Comparison of ENCODE assay signal across 16 cellular contexts in the genomic region with DNA sequence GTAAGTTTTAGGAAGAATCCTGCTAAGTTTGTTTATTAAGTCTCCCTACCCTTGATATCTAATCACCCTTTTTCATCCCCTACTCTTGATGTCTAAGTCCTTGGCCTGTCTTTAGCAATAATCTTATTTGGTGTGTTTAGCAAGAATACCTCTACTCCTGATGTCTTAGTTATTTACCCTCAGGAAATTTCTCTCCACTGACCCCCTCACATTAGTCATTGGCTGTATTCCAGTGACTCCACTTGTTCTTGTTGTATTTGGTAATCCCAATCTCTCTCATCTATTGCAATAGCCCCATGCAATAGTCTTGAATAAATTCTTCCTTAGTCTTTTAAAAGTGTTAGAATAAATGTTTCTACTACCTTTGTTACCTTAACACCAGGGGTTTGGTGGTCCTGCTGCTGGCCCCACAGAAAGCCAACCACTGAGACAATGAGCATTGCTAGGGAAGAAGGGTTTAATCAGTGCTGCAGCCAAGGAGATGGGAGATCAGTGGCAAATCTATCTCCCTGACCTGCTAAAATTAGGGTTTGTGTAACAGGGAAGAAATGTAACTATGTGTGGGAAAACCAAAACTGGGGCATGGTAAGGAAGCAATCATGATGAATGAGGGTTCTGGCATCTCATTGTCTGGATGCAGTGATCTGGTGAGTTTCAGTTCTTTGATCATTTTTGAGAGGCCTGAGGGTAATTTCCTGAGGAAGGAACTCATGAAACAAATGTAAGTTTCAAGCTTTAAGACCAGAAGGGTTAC.
DNase-seq lines count a peak whose midpoint lies in the region; ATAC-seq and TF ChIP-seq lines count a peak whose summit lies in the region.
"Had no signal": no experiment of that assay in that cellular context is flagged by ENCODE, and none has a peak within 500 bp of the region (broad histone marks: within the 10 kb centered on the region; RNA-seq: fewer than 3 reads in every experiment).

No MANE protein-coding gene starts in this region.

- CTCF ChIA-PET in MCF 10A (lab: Yijun Ruan, JAX) = interaction anchor here (0.6 kb wide), 1 partner anchor 10 kb away, joined by 5 read pairs; no protein-coding TSS in a partner anchor
- CTCF ChIA-PET in WTC11 (lab: Charles Lee) = no interaction called here
- CTCF ChIA-PET in activated CD8-positive, alpha-beta T cell treated with anti-CD3 and anti-CD28 coated beads, Interleukin-2, amount 10 ng/mL, durations not matched to agents 7 days and 5 days (lab: Charles Lee) = no interaction called here
- CTCF ChIA-PET in OCI-LY7 (lab: Charles Lee; ENCODE audit: unreplicated experiment) = no interaction called here

- peaks cover 20% of the 10 kb centered on the region for H3K4me1 Mint-ChIP-seq in MCF 10A (ENCODE audit: insufficient read depth, unreplicated experiment)
- H3K4me1 Mint-ChIP-seq in WTC11 = peaks cover 14% of the 10 kb centered on the region
- H3K4me1 Mint-ChIP-seq in activated CD8-positive, alpha-beta T cell treated with anti-CD3 and anti-CD28 coated beads, Interleukin-2, amount 10 ng/mL, durations not matched to agents 7 days and 5 days (ENCODE audit: low read depth) = peaks cover 30% of the 10 kb centered on the region

- intact Hi-C loops in MCF 10A (cut with micrococcal nuclease) (no loop called here), breast epithelium (cut with DNase I; ENCODE audit: low total_unique reads) (no loop called here), OCI-LY7 (cut with micrococcal nuclease; ENCODE audit: unreplicated experiment) (no loop called here), lower lobe of right lung (cut with DNase I) (no loop called here)

- ATAC-seq in WTC11 (peak; percentile 70), omental fat pad (ENCODE audit: low FRiP score) (no peak), lower lobe of right lung (no peak)
- no peak for ATAC-seq in activated CD8-positive, alpha-beta T cell treated with anti-CD3 and anti-CD28 coated beads, Interleukin-2, amount 10 ng/mL, durations not matched to agents 7 days and 5 days
- ATAC-seq: activated T-cell treated with anti-CD3 and anti-CD28 coated beads, Interleukin-2, amount 50 U/mL, for 4 hours; body of pancreas; natural killer cell treated with Interleukin-12 subunit alpha and Interleukin-12 subunit beta and Interleukin-15 and Interleukin-18, amount 100 ng/mL, for 72 hours had no signal

- H3K9me3 Mint-ChIP-seq in MCF 10A (ENCODE audit: unreplicated experiment) = no peaks in the 10 kb centered on the region
- peaks cover 12% of the 10 kb centered on the region; the same call in 1 of the 2 replicates for H3K9me3 Mint-ChIP-seq in WTC11
- H3K9me3 Mint-ChIP-seq in activated CD8-positive, alpha-beta T cell treated with anti-CD3 and anti-CD28 coated beads, Interleukin-2, amount 10 ng/mL, durations not matched to agents 7 days and 5 days (ENCODE audit: insufficient read depth) = no peaks in the 10 kb centered on the region
- H3K9me3 Mint-ChIP-seq: activated B cell treated with CpG ODN at 0.5 μM for 24 hours; activated T-cell treated with anti-CD3 and anti-CD28 coated beads, Interleukin-2, amount 50 U/mL, for 4 hours; natural killer cell treated with Interleukin-12 subunit alpha and Interleukin-12 subunit beta and Interleukin-15 and Interleukin-18, amount 100 ng/mL, for 72 hours had no signal

- no peak overlapping the region for H3K4me2 ChIP-seq in OCI-LY7 (ENCODE audit: low read length)

- no peaks in the 10 kb centered on the region for H3K79me2 ChIP-seq in OCI-LY7 (ENCODE audit: insufficient read depth, low read depth, low read length)

- H3K4me3 Mint-ChIP-seq in MCF 10A (ENCODE audit: unreplicated experiment) (no peak overlapping the region), WTC11 (no peak overlapping the region)
- no peak overlapping the region for H3K4me3 Mint-ChIP-seq in activated CD8-positive, alpha-beta T cell treated with anti-CD3 and anti-CD28 coated beads, Interleukin-2, amount 10 ng/mL, durations not matched to agents 7 days and 5 days
- H3K4me3 Mint-ChIP-seq: activated B cell treated with CpG ODN at 0.5 μM for 24 hours; activated T-cell treated with anti-CD3 and anti-CD28 coated beads, Interleukin-2, amount 50 U/mL, for 4 hours; natural killer cell treated with Interleukin-12 subunit alpha and Interleukin-12 subunit beta and Interleukin-15 and Interleukin-18, amount 100 ng/mL, for 72 hours had no signal

- H3K4me1 ChIP-seq in breast epithelium = no peaks in the 10 kb centered on the region
- H3K4me1 ChIP-seq in OCI-LY7 (ENCODE audit: insufficient read depth, low read length, poor library complexity, severe bottlenecking) = no peaks in the 10 kb centered on the region
- H3K4me1 ChIP-seq in lower lobe of right lung = no peaks in the 10 kb centered on the region
- H3K4me1 ChIP-seq: body of pancreas, testis had no signal

- no peaks in the 10 kb centered on the region for H3K27me3 Mint-ChIP-seq in MCF 10A (ENCODE audit: insufficient read depth, unreplicated experiment)
- peaks cover 29% of the 10 kb centered on the region for H3K27me3 Mint-ChIP-seq in WTC11 (ENCODE audit: low read depth)
- peaks cover 4% of the 10 kb centered on the region for H3K27me3 Mint-ChIP-seq in activated CD8-positive, alpha-beta T cell treated with anti-CD3 and anti-CD28 coated beads, Interleukin-2, amount 10 ng/mL, durations not matched to agents 7 days and 5 days (ENCODE audit: low read depth)

- H3K27ac ChIP-seq in breast epithelium (no peak overlapping the region), OCI-LY7 (ENCODE audit: low read depth, low read length, poor library complexity, severe bottlenecking) (no peak overlapping the region), lower lobe of right lung (no peak overlapping the region)
- H3K27ac ChIP-seq: body of pancreas, epithelial cell of prostate, testis had no signal

- no peaks in the 10 kb centered on the region for H3K36me3 Mint-ChIP-seq in MCF 10A (ENCODE audit: insufficient read depth, unreplicated experiment)
- no peaks in the 10 kb centered on the region for H3K36me3 Mint-ChIP-seq in WTC11
- H3K36me3 Mint-ChIP-seq in activated CD8-positive, alpha-beta T cell treated with anti-CD3 and anti-CD28 coated beads, Interleukin-2, amount 10 ng/mL, durations not matched to agents 7 days and 5 days (ENCODE audit: low read depth) = no peaks in the 10 kb centered on the region
- H3K36me3 Mint-ChIP-seq: natural killer cell treated with Interleukin-12 subunit alpha and Interleukin-12 subunit beta and Interleukin-15 and Interleukin-18, amount 100 ng/mL, for 72 hours had no signal

- H4K20me1 ChIP-seq in OCI-LY7 (ENCODE audit: insufficient read depth, low read length) = no peaks in the 10 kb centered on the region

- no peak overlapping the region for H3K4me3 ChIP-seq in breast epithelium
- no peak overlapping the region for H3K4me3 ChIP-seq in OCI-LY7 (ENCODE audit: low read depth, low read length, poor library complexity, severe bottlenecking)
- no peak overlapping the region for H3K4me3 ChIP-seq in lower lobe of right lung
- H3K4me3 ChIP-seq: body of pancreas, testis had no signal

- no peak for TF ChIP-seq CTCF in MCF 10A (IDR thresholded peaks at IDR 0.05; ENCODE audit: unreplicated experiment)
- no peak for TF ChIP-seq CTCF in breast epithelium (IDR thresholded peaks at IDR 0.05)
- no peak for TF ChIP-seq CTCF in WTC11 (IDR thresholded peaks at IDR 0.05)
- TF ChIP-seq CTCF in omental fat pad (IDR thresholded peaks at IDR 0.05) = no peak
- no peak for TF ChIP-seq CTCF in OCI-LY7 (conservative IDR thresholded peaks at IDR 0.05; ENCODE audit: low read length)
- no peak for TF ChIP-seq CTCF in lower lobe of right lung (IDR thresholded peaks at IDR 0.05)

- POLR2A ChIA-PET in MCF 10A (lab: Yijun Ruan, JAX) (no interaction called here), WTC11 (lab: Charles Lee) (no interaction called here), OCI-LY7 (lab: Charles Lee) (interaction anchor here (0.5 kb wide), 1 partner anchor 10 kb away, joined by 3 read pairs; no protein-coding TSS in a partner anchor)
- POLR2A ChIA-PET in activated CD8-positive, alpha-beta T cell treated with anti-CD3 and anti-CD28 coated beads, Interleukin-2, amount 10 ng/mL, durations not matched to agents 7 days and 5 days (lab: Charles Lee) = no interaction called here

- 0 out of 2 replicates have a peak, but pooled peaks cover 3% of the 10 kb centered on the region for H3K9me2 ChIP-seq in OCI-LY7 (ENCODE audit: insufficient read depth, low read length)

- BruUV-seq in MCF 10A (replicated peaks; lab: Mats Ljungman, UMichigan) (no TSS peak), OCI-LY7 (replicated peaks; lab: Mats Ljungman, UMichigan) (no TSS peak)

- TF ChIP-seq POLR2A in breast epithelium (IDR thresholded peaks at IDR 0.05) = no peak

- H3K36me3 ChIP-seq in breast epithelium = no peaks in the 10 kb centered on the region
- no peaks in the 10 kb centered on the region for H3K36me3 ChIP-seq in OCI-LY7 (ENCODE audit: insufficient read depth, low read length)
- no peaks in the 10 kb centered on the region for H3K36me3 ChIP-seq in lower lobe of right lung

- no peaks in the 10 kb centered on the region for H3K27me3 ChIP-seq in breast epithelium
- no peaks in the 10 kb centered on the region for H3K27me3 ChIP-seq in lower lobe of right lung (ENCODE audit: low read depth)
- H3K27me3 ChIP-seq: body of pancreas, testis had no signal

- H3K27ac Mint-ChIP-seq in MCF 10A (ENCODE audit: low read depth, unreplicated experiment) (no peak overlapping the region), WTC11 (no peak overlapping the region)
- H3K27ac Mint-ChIP-seq in activated CD8-positive, alpha-beta T cell treated with anti-CD3 and anti-CD28 coated beads, Interleukin-2, amount 10 ng/mL, durations not matched to agents 7 days and 5 days = no peak overlapping the region
- H3K27ac Mint-ChIP-seq: activated B cell treated with CpG ODN at 0.5 μM for 24 hours; natural killer cell treated with Interleukin-12 subunit alpha and Interleukin-12 subunit beta and Interleukin-15 and Interleukin-18, amount 100 ng/mL, for 72 hours had no signal

- DNase-seq in MCF 10A (ENCODE audit: unreplicated experiment) = peak; percentile 87
- DNase-seq in breast epithelium (ENCODE audit: low spot score in 2 of 2) = no peak
- DNase-seq in WTC11 (ENCODE audit: low spot score) = no peak
- DNase-seq in foreskin melanocyte = peak; percentile 56
- DNase-seq in omental fat pad (ENCODE audit: low spot score) = no peak
- no peak for DNase-seq in activated CD8-positive, alpha-beta T cell treated with anti-CD3 and anti-CD28 coated beads, Interleukin-2, amount 10 ng/mL, durations not matched to agents 7 days and 5 days
- no peak for DNase-seq in OCI-LY7 (ENCODE audit: low spot score)
- no peak for DNase-seq in lower lobe of right lung
- DNase-seq: activated B cell treated with CpG ODN at 0.5 μM for 24 hours; activated T-cell treated with anti-CD3 and anti-CD28 coated beads, Interleukin-2, amount 50 U/mL, for 4 hours; body of pancreas; NCI-H345; SHP77; testis had no signal

- H3K9me3 ChIP-seq in breast epithelium (no peaks in the 10 kb centered on the region), OCI-LY7 (ENCODE audit: low read length) (no peaks in the 10 kb centered on the region), lower lobe of right lung (no peaks in the 10 kb centered on the region)
- H3K9me3 ChIP-seq: body of pancreas, testis had no signal

- H2AFZ ChIP-seq in OCI-LY7 (ENCODE audit: low read length) = no peak overlapping the region

TF ChIP-seq in WTC11, 78 proteins besides CTCF, POLR2A, EP300 and RAD21 (continues in another document):
- TF ChIP-seq TEAD4 (CRISPR knock-in tag; IDR thresholded peaks at IDR 0.05) = no peak

Comparison
In these comparisons a context has a peak if more than half of its experiments do, and no peak if none do; other contexts are left out.
1. DNase-seq: peak in MCF 10A (single experiment) and foreskin melanocyte (single experiment); none in breast epithelium (0 of 2), WTC11 (single experiment), omental fat pad (single experiment), activated CD8-positive, alpha-beta T cell treated with anti-CD3 and anti-CD28 coated beads, Interleukin-2, amount 10 ng/mL, durations not matched to agents 7 days and 5 days (single experiment), OCI-LY7 (single experiment) and lower lobe of right lung (single experiment).